In genomic region chr5:131386779-131387178, GRCh38 we compare ENCODE assay signal across 9 cellular contexts.
DNase-seq lines count a peak whose midpoint lies in the region; ATAC-seq and TF ChIP-seq lines count a peak whose summit lies in the region.
"Had no signal": no experiment of that assay in that cellular context is flagged by ENCODE, and none has a peak within 500 bp of the region (broad histone marks: within the 10 kb centered on the region; RNA-seq: fewer than 3 reads in every experiment).

No MANE protein-coding gene starts in this region.

- H3K4me3 ChIP-seq in adipocyte (ENCODE audit: low read length): no peak overlapping the region
- H3K4me3 ChIP-seq in lower lobe of right lung: no peak overlapping the region
- H3K4me3 ChIP-seq in adrenal gland: no peak overlapping the region

- H3K36me3 ChIP-seq in adipocyte (ENCODE audit: control insufficient read depth, insufficient read depth, low read length, severe bottlenecking) (peaks cover 27% of the 10 kb centered on the region), lower lobe of right lung (peaks cover 21% of the 10 kb centered on the region), adrenal gland (replicated peaks in 1 of 2) (no peaks in the 10 kb centered on the region)

- H3K4me1 ChIP-seq in adipocyte (ENCODE audit: control insufficient read depth, insufficient read depth, low read length) (peaks cover 24% of the 10 kb centered on the region), lower lobe of right lung (peaks cover 17% of the 10 kb centered on the region), adrenal gland (replicated peaks in 1 of 2) (peaks cover 0 to 6% of the 10 kb centered on the region in 2 donors)

- no peak for ATAC-seq in lower lobe of right lung

- DNase-seq in COR-L47 (lab: John Stamatoyannopoulos, UW): peak; percentile 22
- DNase-seq in adipocyte (ENCODE audit: low read depth): peak; percentile 66
- no peak for DNase-seq in lower lobe of right lung
- no peak for DNase-seq in adrenal gland
- no peak for DNase-seq in activated effector memory CD4-positive, alpha-beta T cell treated with anti-CD3 and anti-CD28 coated beads, Interleukin-2, amount 50 U/mL, for 16 hours
- DNase-seq in pons (ENCODE audit: low spot score): no peak
- no peak for DNase-seq in cerebellum (ENCODE audit: low spot score)
- DNase-seq: activated CD4-positive, alpha-beta T cell treated with anti-CD3 and anti-CD28 coated beads, Interleukin-2, amount 50 U/mL, for 1 hour had no signal

- no peak for TF ChIP-seq CTCF in lower lobe of right lung (IDR thresholded peaks at IDR 0.05)
- no peak for TF ChIP-seq CTCF in adrenal gland (IDR thresholded peaks at IDR 0.05)

- H3K27me3 ChIP-seq in adipocyte (replicated peaks; ENCODE audit: control insufficient read depth, insufficient read depth, low read length) (no peaks in the 10 kb centered on the region), lower lobe of right lung (ENCODE audit: low read depth) (no peaks in the 10 kb centered on the region), adrenal gland (no peaks in the 10 kb centered on the region)

- no peak overlapping the region for H3K9ac ChIP-seq in adipocyte (ENCODE audit: low read length)

- intact Hi-C loops in lower lobe of right lung (cut with DNase I): no loop called here
- intact Hi-C loops in adrenal gland (cut with DNase I): no loop called here

- H3K27ac ChIP-seq in lower lobe of right lung: peak overlapping the region; percentile 19
- H3K27ac ChIP-seq in adrenal gland: peak overlapping the region in 1 of 5 donors; percentile 13

- TF ChIP-seq POLR2A in adrenal gland (IDR thresholded peaks at IDR 0.05): no peak

- TF ChIP-seq RAD21 in Ishikawa (IDR thresholded peaks at IDR 0.05; ENCODE audit: low read depth): no peak

- 50 to 67% (median 59%) methylated on average over 4 of the region's 4 CpGs for WGBS in adrenal gland, 4 donors

- TF ChIP-seq EP300 in Ishikawa (IDR thresholded peaks at IDR 0.05; ENCODE audit: borderline replicate concordance): peak; percentile 32; the same call in 1 of the 2 replicates

- H3K9me3 ChIP-seq in adipocyte (ENCODE audit: control insufficient read depth, low read length) (no peaks in the 10 kb centered on the region), lower lobe of right lung (no peaks in the 10 kb centered on the region), adrenal gland (replicated peaks in 1 of 3) (no peaks in the 10 kb centered on the region)

TF ChIP-seq in Ishikawa, 13 proteins besides CTCF, POLR2A, EP300 and RAD21:
- TF ChIP-seq, protein P1, sequence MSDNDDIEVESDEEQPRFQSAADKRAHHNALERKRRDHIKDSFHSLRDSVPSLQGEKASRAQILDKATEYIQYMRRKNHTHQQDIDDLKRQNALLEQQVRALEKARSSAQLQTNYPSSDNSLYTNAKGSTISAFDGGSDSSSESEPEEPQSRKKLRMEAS (IDR thresholded peaks at IDR 0.05): no peak
- TF ChIP-seq TCF12 (IDR thresholded peaks at IDR 0.05; ENCODE audit: low read depth) (peak; percentile 49; the same call in 1 of the 2 replicates), CREB1 (IDR thresholded peaks at IDR 0.05; ENCODE audit: low read depth) (no peak), TEAD4 (IDR thresholded peaks at IDR 0.05) (peak; percentile 68)
TF ChIP-seq in Ishikawa: peak in this region for 2.

Comparison
In these comparisons a context has a peak if more than half of its experiments do, and no peak if none do; other contexts are left out.
1. DNase-seq: peak in COR-L47 (single experiment) and adipocyte (single experiment); none in lower lobe of right lung (single experiment), adrenal gland (0 of 7), activated effector memory CD4-positive, alpha-beta T cell treated with anti-CD3 and anti-CD28 coated beads, Interleukin-2, amount 50 U/mL, for 16 hours (single experiment), pons (single experiment) and cerebellum (single experiment).